In the genomic region with DNA sequence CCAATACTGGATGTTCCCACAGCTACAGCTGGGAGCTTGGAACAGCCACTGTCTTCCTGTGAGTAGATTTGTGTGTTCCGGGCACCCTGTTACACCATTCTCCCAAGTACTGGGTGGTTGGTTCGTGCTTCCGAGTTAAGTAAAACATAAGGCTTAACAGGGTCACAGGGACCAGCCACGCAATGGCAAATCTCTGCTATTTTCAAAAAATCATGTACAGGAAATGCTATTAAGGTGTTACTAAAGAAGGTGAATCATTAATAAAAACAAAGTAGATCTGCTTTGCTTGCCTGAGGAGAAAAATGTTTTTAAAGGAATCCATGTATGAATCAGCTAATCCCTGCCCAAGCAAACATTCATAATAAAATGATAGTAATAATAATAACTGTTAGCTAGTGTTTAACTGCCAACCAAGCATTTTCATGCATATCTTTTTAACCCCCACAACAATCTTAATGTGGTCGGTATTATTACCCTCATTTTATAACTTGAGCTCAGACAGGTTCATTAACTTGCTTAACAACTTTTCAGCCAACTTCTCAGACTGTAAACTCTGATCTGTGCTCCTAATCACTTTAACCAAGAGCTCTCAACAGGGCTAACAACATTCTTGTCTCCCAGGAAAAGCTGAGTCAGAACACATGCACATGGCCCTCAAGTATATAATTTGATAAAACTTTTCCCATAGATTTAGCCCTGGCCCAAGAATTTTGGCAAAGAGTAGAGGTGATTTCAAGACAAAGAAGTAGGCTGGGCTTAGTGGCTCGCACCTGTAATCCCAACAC, we compare ENCODE assay signal across 15 cellular contexts. TPM values are rescaled to one million over a fixed set of nuclear protein-coding genes. Genes with fewer than 3 reads are reported as not detected.
DNase-seq lines count a peak whose midpoint lies in the region; ATAC-seq and TF ChIP-seq lines count a peak whose summit lies in the region.
"Had no signal": no experiment of that assay in that cellular context is flagged by ENCODE, and none has a peak within 500 bp of the region (broad histone marks: within the 10 kb centered on the region; RNA-seq: fewer than 3 reads in every experiment).

No MANE protein-coding gene starts in this region.

- H3K9me3 ChIP-seq in upper lobe of right lung, result no peaks in the 10 kb centered on the region
- H3K9me3 ChIP-seq: prostate gland had no signal

- DNase-seq in SIG-M5 treated with dmso at 0.1 percent for 504 hours (lab: John Stamatoyannopoulos, UW; ENCODE audit: unreplicated experiment) (peak; percentile 28), SIG-M5 (lab: John Stamatoyannopoulos, UW) (no peak), dermis blood vessel endothelial cell (peak; percentile 78), left kidney (ENCODE audit: low read depth, low spot score) (peak; percentile 43), upper lobe of right lung (no peak), RPMI8226 (no peak)
- DNase-seq in stimulated activated CD4-positive, alpha-beta T cell treated with anti-CD3 and anti-CD28 coated beads, Interleukin-4, amount 100 ng/mL, for 24 hours, result no peak
- DNase-seq: activated CD4-positive, alpha-beta T cell treated with anti-CD3 and anti-CD28 coated beads for 1 hour; activated naive CD8-positive, alpha-beta T cell treated with anti-CD3 and anti-CD28 coated beads for 36 hours; NCI-H1436; NCI-H446 treated with DMSO at 0.1 percent for 48 hours had no signal

- ATAC-seq in upper lobe of right lung (peak; percentile 3), GM21515 (IDR thresholded peaks at IDR 0.05; ENCODE audit: unreplicated experiment) (no peak)
- ATAC-seq: stimulated activated effector memory CD8-positive, alpha-beta T cell treated with anti-CD3 and anti-CD28 coated beads, Interleukin-12 subunit alpha, Interleukin-12 subunit beta, amount 100 ng/mL, for 72 hours had no signal

- TF ChIP-seq CTCF in upper lobe of right lung (IDR thresholded peaks at IDR 0.05), result no peak

- H3K27ac ChIP-seq in upper lobe of right lung, result peak overlapping the region; percentile 45
- H3K27ac ChIP-seq: 22Rv1, prostate gland had no signal

- H3K4me1 ChIP-seq in upper lobe of right lung, result peaks cover 19% of the 10 kb centered on the region
- H3K4me1 ChIP-seq: prostate gland had no signal

- intact Hi-C loops in upper lobe of right lung (cut with DNase I), result no loop called here

- no peaks in the 10 kb centered on the region for H3K27me3 ChIP-seq in upper lobe of right lung

- H3K36me3 ChIP-seq in upper lobe of right lung, result no peaks in the 10 kb centered on the region
- H3K36me3 ChIP-seq: prostate gland had no signal

- no peak overlapping the region for H3K4me3 ChIP-seq in upper lobe of right lung
- H3K4me3 ChIP-seq: prostate gland had no signal

RNA-seq across cellular contexts. Expression of a gene that starts 2.7 kb away (rescaled TPM):
- total RNA-seq in dermis blood vessel endothelial cell, result 1.5 and 2.7 TPM in 2 replicates
- total RNA-seq in upper lobe of right lung, result 0.14 TPM

RNA-seq across cellular contexts. Expression of a gene that starts 3.8 kb away (rescaled TPM):
- 132 and 135 TPM in 2 replicates for total RNA-seq in dermis blood vessel endothelial cell
- 87.1 TPM for total RNA-seq in upper lobe of right lung

Comparison
In these comparisons a context has a peak if more than half of its experiments do, and no peak if none do; other contexts are left out.
1. DNase-seq: peak in SIG-M5 treated with dmso at 0.1 percent for 504 hours (single experiment), dermis blood vessel endothelial cell (single experiment) and left kidney (single experiment); none in SIG-M5 (single experiment), upper lobe of right lung (single experiment), stimulated activated CD4-positive, alpha-beta T cell treated with anti-CD3 and anti-CD28 coated beads, Interleukin-4, amount 100 ng/mL, for 24 hours (single experiment) and RPMI8226 (single experiment).